In genomic region chr9:99185328-99185632, GRCh38 we compare ENCODE assay signal across 10 cellular contexts. TPM values are rescaled to one million over a fixed set of nuclear protein-coding genes. Genes with fewer than 3 reads are reported as not detected.
A peak's percentile ranks its signal among the peaks of the same experiment; 100 is the strongest.
DNase-seq lines count a peak whose midpoint lies in the region; ATAC-seq and TF ChIP-seq lines count a peak whose summit lies in the region.
"Had no signal": no experiment of that assay in that cellular context is flagged by ENCODE, and none has a peak within 500 bp of the region (broad histone marks: within the 10 kb centered on the region; RNA-seq: fewer than 3 reads in every experiment).

No MANE protein-coding gene starts in this region.

- no peak for ATAC-seq in DND-41 (ENCODE audit: insufficient read depth, low read depth)
- ATAC-seq in stimulated activated effector memory CD8-positive, alpha-beta T cell treated with anti-CD3 and anti-CD28 coated beads, Interleukin-12 subunit alpha, Interleukin-12 subunit beta, amount 100 ng/mL, for 72 hours = no peak
- no peak for ATAC-seq in aorta (ENCODE audit: low FRiP score)

- WGBS in hepatocyte (ENCODE audit: low lambda C conversion rate, missing lambda C conversion rate) = 83% methylated on average over 5 of the region's 6 CpGs
- 78 to 82% methylated on average over 3 to 6 of the region's 6 CpGs for whole genome bisulfite sequencing in aorta, 2 donors
- WGBS in mesendoderm (ENCODE audit: extremely low coverage, insufficient coverage, low lambda C conversion rate) = no CpG with 5 or more reads among the region's 6 CpGs

- no peak overlapping the region for H2BK120ac ChIP-seq in mesendoderm (ENCODE audit: low read depth, low read length)

- H3K79me2 ChIP-seq in DND-41 (ENCODE audit: insufficient read depth, low read length) (no peaks in the 10 kb centered on the region), SU-DHL-6 (ENCODE audit: insufficient read depth, low read length) (no peaks in the 10 kb centered on the region), hepatocyte (no peaks in the 10 kb centered on the region), mesendoderm (ENCODE audit: control insufficient read depth, insufficient read depth, low read length) (no peaks in the 10 kb centered on the region)

- no peaks in the 10 kb centered on the region for H3K79me1 ChIP-seq in mesendoderm (ENCODE audit: low read length)

- DNase-seq in DND-41 = no peak
- DNase-seq in hepatocyte (ENCODE audit: low spot score) = no peak
- DNase-seq in stimulated activated effector memory CD8-positive, alpha-beta T cell treated with anti-CD3 and anti-CD28 coated beads, Interleukin-12 subunit alpha, Interleukin-12 subunit beta, amount 100 ng/mL, for 72 hours (ENCODE audit: low spot score in 2 of 2) = no peak
- DNase-seq in aorta = no peak
- no peak for DNase-seq in mesendoderm
- DNase-seq in NCI-H2081 treated with DMSO at 0.1 percent for 48 hours (lab: John Stamatoyannopoulos, UW) = no peak

- peaks cover 54% of the 10 kb centered on the region for H3K4me1 Mint-ChIP-seq in stimulated activated effector memory CD8-positive, alpha-beta T cell treated with anti-CD3 and anti-CD28 coated beads, Interleukin-12 subunit alpha, Interleukin-12 subunit beta, amount 100 ng/mL, for 72 hours

- no peak overlapping the region for H2BK15ac ChIP-seq in mesendoderm (replicated peaks; ENCODE audit: low read depth)

- H3K27ac ChIP-seq in DND-41 (ENCODE audit: low read length) = no peak overlapping the region
- peak overlapping the region; percentile 93; the same call in 1 of the 2 replicates for H3K27ac ChIP-seq in SU-DHL-6 (ENCODE audit: low read depth, low read length)
- H3K27ac ChIP-seq in hepatocyte = no peak overlapping the region
- no peak overlapping the region for H3K27ac ChIP-seq in aorta (ENCODE audit: low read depth in 1 of 2, low read length in 2 of 2)
- H3K27ac ChIP-seq in mesendoderm (ENCODE audit: low read depth, low read length) = no peak overlapping the region

- H4K20me1 ChIP-seq in DND-41 (ENCODE audit: insufficient read depth, low read length) (no peaks in the 10 kb centered on the region), SU-DHL-6 (ENCODE audit: low read depth, low read length) (no peaks in the 10 kb centered on the region), hepatocyte (ENCODE audit: insufficient read depth, poor library complexity, severe bottlenecking) (no peaks in the 10 kb centered on the region)

- H3K4me3 Mint-ChIP-seq in stimulated activated effector memory CD8-positive, alpha-beta T cell treated with anti-CD3 and anti-CD28 coated beads, Interleukin-12 subunit alpha, Interleukin-12 subunit beta, amount 100 ng/mL, for 72 hours = peak overlapping the region; percentile 54
- H3K4me3 Mint-ChIP-seq: activated naive CD4-positive, alpha-beta T cell treated with anti-CD3 and anti-CD28 coated beads for 36 hours had no signal

- H3K18ac ChIP-seq in mesendoderm (ENCODE audit: low read length) = no peak overlapping the region

- no peak overlapping the region for H3K23ac ChIP-seq in mesendoderm (ENCODE audit: low read length)

- H4K8ac ChIP-seq in mesendoderm (ENCODE audit: low read depth, low read length) = no peak overlapping the region

- no peak overlapping the region for H2AK5ac ChIP-seq in mesendoderm (ENCODE audit: low read length)

- H3K4me3 ChIP-seq in DND-41 (ENCODE audit: low read depth in 1 of 2, low read length in 2 of 2) (no peak overlapping the region), SU-DHL-6 (ENCODE audit: insufficient read depth, low read length, poor library complexity, severe bottlenecking) (no peak overlapping the region), hepatocyte (no peak overlapping the region), aorta (ENCODE audit: low read length in 2 of 2) (no peak overlapping the region), mesendoderm (ENCODE audit: low read length) (no peak overlapping the region)

- H3K4me1 ChIP-seq in DND-41 (ENCODE audit: insufficient read depth, low read length) (peaks cover 6% of the 10 kb centered on the region; the same call in 1 of the 2 replicates), hepatocyte (ENCODE audit: insufficient read depth) (no peaks in the 10 kb centered on the region), aorta (ENCODE audit: control insufficient read depth in 1 of 2, insufficient read depth in 2 of 2, low read length in 2 of 2) (no peaks in the 10 kb centered on the region), mesendoderm (ENCODE audit: control insufficient read depth, low read depth, low read length) (no peaks in the 10 kb centered on the region)
- H3K4me1 ChIP-seq: uterus had no signal

- no peak overlapping the region for H3K9ac ChIP-seq in DND-41 (ENCODE audit: low read depth, low read length)
- peak overlapping the region; percentile 56; the same call in 1 of the 2 replicates for H3K9ac ChIP-seq in SU-DHL-6 (ENCODE audit: low read length)
- no peak overlapping the region for H3K9ac ChIP-seq in mesendoderm (ENCODE audit: low read length)

- H2BK5ac ChIP-seq in mesendoderm (ENCODE audit: low read length) = no peak overlapping the region

- H4K5ac ChIP-seq in mesendoderm (ENCODE audit: low read length) = no peak overlapping the region

- H3K4me2 ChIP-seq in DND-41 (ENCODE audit: insufficient read depth, low read length) = no peak overlapping the region
- H3K4me2 ChIP-seq in SU-DHL-6 (ENCODE audit: low read depth, low read length, poor library complexity, severe bottlenecking) = no peak overlapping the region
- H3K4me2 ChIP-seq in hepatocyte = no peak overlapping the region
- H3K4me2 ChIP-seq in mesendoderm (ENCODE audit: low read length) = no peak overlapping the region

- H3K9me3 Mint-ChIP-seq in stimulated activated effector memory CD8-positive, alpha-beta T cell treated with anti-CD3 and anti-CD28 coated beads, Interleukin-12 subunit alpha, Interleukin-12 subunit beta, amount 100 ng/mL, for 72 hours = no peaks in the 10 kb centered on the region
- H3K9me3 Mint-ChIP-seq: activated naive CD4-positive, alpha-beta T cell treated with anti-CD3 and anti-CD28 coated beads for 36 hours; activated T-cell treated with anti-CD3 and anti-CD28 coated beads, Interleukin-2, amount 50 U/mL, for 72 hours had no signal

- TF ChIP-seq CTCF in DND-41 (IDR thresholded peaks at IDR 0.05; ENCODE audit: borderline replicate concordance, extremely low read depth, low read length, poor library complexity, severe bottlenecking) (no peak), SU-DHL-6 (IDR thresholded peaks at IDR 0.05; ENCODE audit: insufficient read depth, low read length, poor library complexity, severe bottlenecking) (no peak), hepatocyte (IDR thresholded peaks at IDR 0.05; ENCODE audit: poor library complexity) (no peak)

- H3K27me3 ChIP-seq in DND-41 (ENCODE audit: insufficient read depth, low read length, poor library complexity) (peaks cover 6% of the 10 kb centered on the region), SU-DHL-6 (ENCODE audit: low read length) (no peaks in the 10 kb centered on the region), hepatocyte (peaks cover 8% of the 10 kb centered on the region), aorta (ENCODE audit: control insufficient read depth in 1 of 2, insufficient read depth in 2 of 2, low read length in 1 of 2) (no peaks in the 10 kb centered on the region), mesendoderm (ENCODE audit: insufficient read depth, low read length, poor library complexity) (no peaks in the 10 kb centered on the region)
- H3K27me3 ChIP-seq: uterus had no signal

- peaks cover 20% of the 10 kb centered on the region for H3F3A ChIP-seq in SU-DHL-6 (ENCODE audit: insufficient read depth)

- 0 out of 2 replicates have a peak overlapping the region, but pooled peaks have one; percentile 36 for H2AFZ ChIP-seq in DND-41 (ENCODE audit: low read depth, low read length)
- peak overlapping the region; percentile 57 for H2AFZ ChIP-seq in SU-DHL-6 (ENCODE audit: low read depth, low read length, severe bottlenecking)
- peak overlapping the region; percentile 18 for H2AFZ ChIP-seq in hepatocyte

- no peaks in the 10 kb centered on the region for H3K9me3 ChIP-seq in DND-41 (ENCODE audit: insufficient read depth, low read length, severe bottlenecking)
- H3K9me3 ChIP-seq in SU-DHL-6 (ENCODE audit: insufficient read depth, low read length) = no peaks in the 10 kb centered on the region
- no peaks in the 10 kb centered on the region for H3K9me3 ChIP-seq in hepatocyte (ENCODE audit: low read depth)
- H3K9me3 ChIP-seq in aorta (ENCODE audit: control insufficient read depth, low read length) = no peaks in the 10 kb centered on the region
- H3K9me3 ChIP-seq: uterus had no signal

- H3K36me3 ChIP-seq in DND-41 (ENCODE audit: insufficient read depth, low read length) = no peaks in the 10 kb centered on the region
- no peaks in the 10 kb centered on the region for H3K36me3 ChIP-seq in SU-DHL-6 (ENCODE audit: low read length)
- no peaks in the 10 kb centered on the region for H3K36me3 ChIP-seq in hepatocyte (replicated peaks; ENCODE audit: insufficient read depth, low read depth)
- H3K36me3 ChIP-seq in aorta (ENCODE audit: control insufficient read depth in 1 of 2, insufficient read depth in 2 of 2, low read length in 1 of 2) = no peaks in the 10 kb centered on the region
- no peaks in the 10 kb centered on the region for H3K36me3 ChIP-seq in mesendoderm (ENCODE audit: control insufficient read depth, insufficient read depth, low read length)
- H3K36me3 ChIP-seq: uterus had no signal

- peak overlapping the region; percentile 89 for H3K27ac Mint-ChIP-seq in stimulated activated effector memory CD8-positive, alpha-beta T cell treated with anti-CD3 and anti-CD28 coated beads, Interleukin-12 subunit alpha, Interleukin-12 subunit beta, amount 100 ng/mL, for 72 hours
- H3K27ac Mint-ChIP-seq: activated naive CD4-positive, alpha-beta T cell treated with anti-CD3 and anti-CD28 coated beads for 36 hours; activated T-cell treated with anti-CD3 and anti-CD28 coated beads, Interleukin-2, amount 50 U/mL, for 72 hours had no signal

- no peak overlapping the region for H3K4ac ChIP-seq in mesendoderm (ENCODE audit: low read depth, low read length)

- intact Hi-C loops in aorta (cut with DNase I) = loop anchor here in 1 of 2 donors (10.0 kb wide), 2 partner anchors 640 to 1120 kb away; partner anchors contain the start of gene NR4A3

- H3K9me2 ChIP-seq in SU-DHL-6 (replicated peaks; ENCODE audit: insufficient read depth, low read length) (no peaks in the 10 kb centered on the region), hepatocyte (replicated peaks; ENCODE audit: insufficient read depth) (no peaks in the 10 kb centered on the region)

- peaks cover 4% of the 10 kb centered on the region for H3K36me3 Mint-ChIP-seq in stimulated activated effector memory CD8-positive, alpha-beta T cell treated with anti-CD3 and anti-CD28 coated beads, Interleukin-12 subunit alpha, Interleukin-12 subunit beta, amount 100 ng/mL, for 72 hours

- no peak overlapping the region for H3K56ac ChIP-seq in mesendoderm (ENCODE audit: low read length)

RNA-seq across cellular contexts. Expression of gene ALG2, which starts 36.5 kb away (rescaled TPM):
- 51.9 and 55.8 TPM in 2 replicates for total RNA-seq in hepatocyte
- polyA plus RNA-seq in hepatocyte = 48.3 and 64.0 TPM in 2 replicates
- total RNA-seq in aorta = 10 to 100 TPM; 22.2 to 24.1 TPM
- polyA plus RNA-seq in aorta = 10 to 100 TPM; 15.4 to 16.2 TPM
- polyA plus RNA-seq in mesendoderm (2013, experiment 1 of 2) = 31.2 TPM
- 31.0 TPM for polyA plus RNA-seq in mesendoderm (2013, experiment 2 of 2)

RNA-seq across cellular contexts. Expression of gene SEC61B, which starts 36.8 kb away (rescaled TPM):
- total RNA-seq in hepatocyte (145 and 154 TPM in 2 replicates), aorta (100 to 1,000 TPM in 1 of 2 donors, 10 to 100 TPM in 1; 95.0 to 111 TPM)
- polyA plus RNA-seq in hepatocyte (365 and 377 TPM in 2 replicates), aorta (100 to 1,000 TPM; 201 to 288 TPM)
- 561 TPM for polyA plus RNA-seq in mesendoderm (2013, experiment 1 of 2)
- 537 TPM for polyA plus RNA-seq in mesendoderm (2013, experiment 2 of 2)
